Comparison of ENCODE assay signal across 9 cellular contexts in the genomic region with DNA sequence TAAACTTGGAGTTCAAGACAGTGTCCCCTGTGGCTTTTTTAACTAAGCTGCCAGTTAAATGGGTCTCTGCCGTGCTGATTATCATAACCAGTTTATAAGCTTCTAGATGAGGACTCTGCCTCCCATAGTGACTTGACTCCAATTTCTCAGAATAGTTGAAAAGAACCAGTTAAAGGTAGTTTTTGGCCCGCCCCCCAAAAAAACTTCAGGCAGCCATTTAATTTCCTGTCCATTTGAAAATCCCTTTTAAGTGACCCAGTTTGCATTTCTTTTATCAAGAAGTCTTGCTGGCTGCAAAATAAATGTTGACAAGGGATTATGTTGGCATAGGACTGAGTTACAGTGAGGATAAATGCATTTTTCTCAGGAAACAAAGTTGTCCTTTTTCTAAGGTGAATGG. TPM values are rescaled to one million over a fixed set of nuclear protein-coding genes. Genes with fewer than 3 reads are reported as not detected.
DNase-seq lines count a peak whose midpoint lies in the region; ATAC-seq and TF ChIP-seq lines count a peak whose summit lies in the region.
"Had no signal": no experiment of that assay in that cellular context is flagged by ENCODE, and none has a peak within 500 bp of the region (broad histone marks: within the 10 kb centered on the region; RNA-seq: fewer than 3 reads in every experiment).

No MANE protein-coding gene starts in this region.

- H3K9me3 ChIP-seq in PC-9 (ENCODE audit: insufficient read depth, low read depth) (no peaks in the 10 kb centered on the region), psoas muscle (no peaks in the 10 kb centered on the region)

- intact Hi-C loops in activated CD4-positive, alpha-beta T cell treated with anti-CD3 and anti-CD28 coated beads for 36 hours (cut with DNase I, micrococcal nuclease): loop anchor here (5.0 kb wide), 3 partner anchors 44 to 461 kb away; no protein-coding TSS in a partner anchor
- intact Hi-C loops in PC-9 (cut with micrococcal nuclease; ENCODE audit: unreplicated experiment): loop anchor here (10.0 kb wide), 1 partner anchor 427 kb away; no protein-coding TSS in a partner anchor
- intact Hi-C loops in psoas muscle (cut with DNase I): loop anchor here in 1 of 2 donors (5.0 kb wide), 1 partner anchor 46 kb away; no protein-coding TSS in a partner anchor

- peaks cover 63% of the 10 kb centered on the region for H4K20me1 ChIP-seq in PC-9 (ENCODE audit: insufficient read depth)

- H3F3A ChIP-seq in PC-9 (ENCODE audit: insufficient read depth, low read depth): peaks cover 85% of the 10 kb centered on the region

- TF ChIP-seq CTCF in PC-9 (conservative IDR thresholded peaks at IDR 0.05): no peak
- no peak for TF ChIP-seq CTCF in endothelial cell (IDR thresholded peaks at IDR 0.05; ENCODE audit: unreplicated experiment)
- no peak for TF ChIP-seq CTCF in psoas muscle (IDR thresholded peaks at IDR 0.05)

- peak overlapping the region; percentile 95 for H3K4me3 Mint-ChIP-seq in activated CD4-positive, alpha-beta T cell treated with anti-CD3 and anti-CD28 coated beads for 36 hours
- peak overlapping the region; percentile 99 for H3K4me3 Mint-ChIP-seq in endothelial cell (ENCODE audit: unreplicated experiment)

- CTCF ChIA-PET in activated CD4-positive, alpha-beta T cell treated with anti-CD3 and anti-CD28 coated beads for 36 hours (lab: Charles Lee): interaction anchor here (0.7 to 5.4 kb wide), 3 partner anchors 12 to 79 kb away, joined by 3 to 50 read pairs (median 17); no protein-coding TSS in a partner anchor
- CTCF ChIA-PET in PC-9 (lab: Charles Lee): interaction anchor here (0.5 kb wide), 3 partner anchors 10 to 232 kb away, joined by 3 to 12 read pairs (median 4); no protein-coding TSS in a partner anchor

- peak overlapping the region; percentile 99 for H3K4me2 ChIP-seq in PC-9

- H3K9me3 Mint-ChIP-seq in activated CD4-positive, alpha-beta T cell treated with anti-CD3 and anti-CD28 coated beads for 36 hours (ENCODE audit: low read depth): no peaks in the 10 kb centered on the region
- H3K9me3 Mint-ChIP-seq in endothelial cell (ENCODE audit: unreplicated experiment): no peaks in the 10 kb centered on the region

- H3K4me3 ChIP-seq in PC-9: peak overlapping the region; percentile 99
- H3K4me3 ChIP-seq in psoas muscle: peak overlapping the region; percentile 99

- POLR2A ChIA-PET in activated CD4-positive, alpha-beta T cell treated with anti-CD3 and anti-CD28 coated beads for 36 hours (lab: Charles Lee): no interaction called here
- POLR2A ChIA-PET in PC-9 (lab: Charles Lee; ENCODE audit: unreplicated experiment): no interaction called here

- peak overlapping the region; percentile 65 for H3K27ac Mint-ChIP-seq in activated CD4-positive, alpha-beta T cell treated with anti-CD3 and anti-CD28 coated beads for 36 hours
- H3K27ac Mint-ChIP-seq in endothelial cell (ENCODE audit: unreplicated experiment): no peak overlapping the region

- H3K4me1 ChIP-seq in PC-9 (replicated peaks; ENCODE audit: insufficient read depth) (peaks cover 68% of the 10 kb centered on the region), psoas muscle (peaks cover 38% of the 10 kb centered on the region)

- H3K4me1 Mint-ChIP-seq in activated CD4-positive, alpha-beta T cell treated with anti-CD3 and anti-CD28 coated beads for 36 hours: peaks cover 71% of the 10 kb centered on the region
- H3K4me1 Mint-ChIP-seq in endothelial cell (ENCODE audit: unreplicated experiment): peaks cover 68% of the 10 kb centered on the region

- WGBS in psoas muscle, 3 donors: 58 to 79% (median 75%) methylated on average over 2 of the region's 2 CpGs

- peaks cover 80% of the 10 kb centered on the region for H3K79me2 ChIP-seq in PC-9 (ENCODE audit: low read depth)

- no TSS peak for BruUV-seq in PC-9 (replicated peaks; lab: Mats Ljungman, UMichigan)

- no peaks in the 10 kb centered on the region for H3K9me2 ChIP-seq in PC-9 (ENCODE audit: insufficient read depth)

- peaks cover 63% of the 10 kb centered on the region for H3K36me3 ChIP-seq in PC-9 (ENCODE audit: low read depth)
- H3K36me3 ChIP-seq in psoas muscle (ENCODE audit: insufficient read depth in 1 of 2, low read depth in 1 of 2): peaks cover 16 to 64% of the 10 kb centered on the region in 2 donors

- H3K27ac ChIP-seq in PC-9 (peak overlapping the region; percentile 99), psoas muscle (no peak overlapping the region)

- H3K27me3 ChIP-seq in PC-9 (ENCODE audit: insufficient read depth, low read depth): no peaks in the 10 kb centered on the region
- H3K27me3 ChIP-seq in psoas muscle (ENCODE audit: insufficient read depth in 3 of 3, low read length in 2 of 3): no peaks in the 10 kb centered on the region

- no peak overlapping the region for H2AFZ ChIP-seq in PC-9

- H3K36me3 Mint-ChIP-seq in activated CD4-positive, alpha-beta T cell treated with anti-CD3 and anti-CD28 coated beads for 36 hours (ENCODE audit: low read depth): peaks cover 58% of the 10 kb centered on the region
- H3K36me3 Mint-ChIP-seq in endothelial cell (ENCODE audit: low read depth, unreplicated experiment): peaks cover 53% of the 10 kb centered on the region

- no peak for DNase-seq in activated CD4-positive, alpha-beta T cell treated with anti-CD3 and anti-CD28 coated beads for 36 hours
- DNase-seq in activated CD4-positive, alpha-beta T cell treated with anti-CD3 and anti-CD28 coated beads for 48 hours: no peak
- DNase-seq in PC-9 (no peak), endothelial cell (ENCODE audit: low spot score) (no peak), psoas muscle (no peak), DMS79 treated with DMSO at 0.1 percent for 48 hours (lab: John Stamatoyannopoulos, UW) (no peak)
- no peak for DNase-seq in activated CD4-positive, CD25-positive, alpha-beta regulatory T cell (lab: John Stamatoyannopoulos, UW)
- DNase-seq: NCI-H774 had no signal

- no peak for ATAC-seq in activated CD4-positive, alpha-beta T cell treated with anti-CD3 and anti-CD28 coated beads for 36 hours
- ATAC-seq in psoas muscle (no peak), GM18907 (IDR thresholded peaks at IDR 0.05; ENCODE audit: unreplicated experiment) (no peak)

- H3K27me3 Mint-ChIP-seq in activated CD4-positive, alpha-beta T cell treated with anti-CD3 and anti-CD28 coated beads for 36 hours: no peaks in the 10 kb centered on the region
- H3K27me3 Mint-ChIP-seq in endothelial cell (ENCODE audit: unreplicated experiment): peaks cover 3% of the 10 kb centered on the region

RNA-seq across cellular contexts. Expression of a gene that starts 2.3 kb away (rescaled TPM):
- 10 to 100 TPM; 69.3 to 69.6 TPM for total RNA-seq in activated CD4-positive, alpha-beta T cell treated with anti-CD3 and anti-CD28 coated beads for 36 hours
- total RNA-seq in PC-9 (2021): 99.9 and 106 TPM in 2 replicates
- total RNA-seq in endothelial cell (ENCODE audit: unreplicated experiment): 255 TPM
- total RNA-seq in psoas muscle: 10 to 100 TPM; 11.8 to 23.6 (median 17.8) TPM
- polyA plus RNA-seq in psoas muscle: 10 to 100 TPM; 11.1 to 37.1 (median 16.0) TPM
